Comparison of ENCODE assay signal across 22 cellular contexts in the genomic region with DNA sequence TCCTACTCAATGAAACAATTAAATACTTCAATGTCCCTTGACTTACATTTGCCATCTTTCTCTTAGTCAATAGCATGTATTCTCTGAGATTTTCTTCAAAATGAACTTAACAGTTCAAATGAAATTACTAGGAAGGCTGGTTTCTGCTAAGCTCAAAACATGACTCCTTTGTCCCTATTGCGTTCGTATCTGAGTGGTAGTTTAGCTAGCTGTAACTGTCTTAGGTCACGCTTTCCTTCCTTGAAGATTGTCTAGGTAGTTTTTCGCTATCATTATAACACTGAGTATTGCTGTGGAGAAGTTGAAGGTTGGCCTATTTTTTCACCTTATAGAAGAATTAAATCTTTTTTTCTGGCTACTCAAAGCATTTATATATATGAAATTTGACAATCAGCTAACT.
"Had no signal": no experiment of that assay in that cellular context is flagged by ENCODE, and none has a peak within 500 bp of the region (broad histone marks: within the 10 kb centered on the region; RNA-seq: fewer than 3 reads in every experiment).

No MANE protein-coding gene starts in this region.

- H3K9me3 ChIP-seq: upper lobe of left lung had no signal

- H3K36me3 ChIP-seq: heart right ventricle, upper lobe of left lung had no signal

- H3K4me1 ChIP-seq: heart right ventricle, parathyroid adenoma, upper lobe of left lung had no signal

- H3K4me3 Mint-ChIP-seq: activated CD4-positive, alpha-beta T cell treated with anti-CD3 and anti-CD28 coated beads for 36 hours; activated naive CD4-positive, alpha-beta T cell treated with anti-CD3 and anti-CD28 coated beads, Interleukin-2, amount 10 ng/mL, durations not matched to agents 7 days and 5 days; memory B cell; nephron progenitor cell; WTC11 had no signal

- H3K9me3 Mint-ChIP-seq: nephron progenitor cell had no signal

- H3K27ac ChIP-seq: heart right ventricle, parathyroid adenoma, upper lobe of left lung had no signal

- H3K27me3 Mint-ChIP-seq: activated CD4-positive, alpha-beta T cell treated with anti-CD3 and anti-CD28 coated beads for 36 hours; activated naive CD4-positive, alpha-beta T cell treated with anti-CD3 and anti-CD28 coated beads, Interleukin-2, amount 10 ng/mL, durations not matched to agents 7 days and 5 days; memory B cell had no signal

- H3K27me3 ChIP-seq: heart right ventricle, upper lobe of left lung had no signal

- H3K36me3 Mint-ChIP-seq: activated naive CD4-positive, alpha-beta T cell treated with anti-CD3 and anti-CD28 coated beads, Interleukin-2, amount 10 ng/mL, durations not matched to agents 7 days and 5 days; memory B cell; WTC11 had no signal

- H3K27ac Mint-ChIP-seq: activated CD4-positive, alpha-beta T cell treated with anti-CD3 and anti-CD28 coated beads for 36 hours; memory B cell; nephron progenitor cell; WTC11 had no signal

- H3K79me2 ChIP-seq: parathyroid adenoma had no signal

- H3K9ac ChIP-seq: parathyroid adenoma had no signal

- H3K4me1 Mint-ChIP-seq: activated CD4-positive, alpha-beta T cell treated with anti-CD3 and anti-CD28 coated beads for 36 hours; activated naive CD4-positive, alpha-beta T cell treated with anti-CD3 and anti-CD28 coated beads, Interleukin-2, amount 10 ng/mL, durations not matched to agents 7 days and 5 days; memory B cell had no signal

- H2AFZ ChIP-seq: parathyroid adenoma had no signal

- DNase-seq: activated CD4-positive, alpha-beta T cell treated with anti-CD3 and anti-CD28 coated beads for 36 hours; activated CD4-positive, alpha-beta T cell treated with anti-CD3 and anti-CD28 coated beads, Interleukin-2, amount 50 U/mL, for 4 hours; activated CD8-positive, alpha-beta memory T cell treated with anti-CD3 and anti-CD28 coated beads for 24 hours; activated CD8-positive, alpha-beta memory T cell treated with anti-CD3 and anti-CD28 coated beads, Interleukin-2, amount 50 U/mL, for 4 hours; activated effector memory CD4-positive, alpha-beta T cell treated with Interleukin-2 at 50 U/mL for 16 hours; activated naive CD4-positive, alpha-beta T cell treated with anti-CD3 and anti-CD28 coated beads, Interleukin-2, amount 10 ng/mL, durations not matched to agents 7 days and 5 days; activated T-cell treated with anti-CD3 and anti-CD28 coated beads, Interleukin-2, amount 50 U/mL, for 48 hours; amygdala; cerebellar nuclear complex; effector CD4-positive, alpha-beta T cell; foreskin fibroblast; heart right ventricle; left colon; nephron progenitor cell; nucleus accumbens; right cardiac atrium; stimulated activated CD4-positive, alpha-beta T cell treated with anti-CD3 and anti-CD28 coated beads, Interleukin-4, amount 100 ng/mL, for 4 hours; stimulated activated naive CD8-positive, alpha-beta T cell treated with anti-CD3 and anti-CD28 coated beads, Interleukin-15, Interleukin-2, amounts not matched to agents 100 U/mL and 50 U/mL, for 24 hours; upper lobe of left lung had no signal

- H3K4me3 ChIP-seq: heart right ventricle, upper lobe of left lung had no signal
